22 cellular contexts compared by ENCODE assay signal in genomic region chr5:133844836-133845235, GRCh38.
A peak's percentile ranks its signal among the peaks of the same experiment; 100 is the strongest.
DNase-seq lines count a peak whose midpoint lies in the region; FAIRE-seq and TF ChIP-seq lines count a peak whose summit lies in the region.
"Had no signal": no experiment of that assay in that cellular context is flagged by ENCODE, and none has a peak within 500 bp of the region (broad histone marks: within the 10 kb centered on the region; RNA-seq: fewer than 3 reads in every experiment).

No MANE protein-coding gene starts in this region.

- no peak overlapping the region for H2BK5ac ChIP-seq in H9 (ENCODE audit: insufficient read length, low read length)

- H3K18ac ChIP-seq in H9 (ENCODE audit: insufficient read length, low read depth, low read length) = no peak overlapping the region

- H3K4me1 ChIP-seq in H9 (ENCODE audit: insufficient read depth, low read length) = no peaks in the 10 kb centered on the region
- H3K4me1 ChIP-seq in small intestine (ENCODE audit: control insufficient read depth in 2 of 2, insufficient read depth in 1 of 2, low read depth in 1 of 2, low read length in 1 of 2) = no peaks in the 10 kb centered on the region
- H3K4me1 ChIP-seq: A549, Caco-2, psoas muscle, transverse colon had no signal

- TF ChIP-seq CTCF in H9 (conservative IDR thresholded peaks at IDR 0.05) = no peak
- no peak for TF ChIP-seq CTCF in coronary artery (IDR thresholded peaks at IDR 0.05)
- no peak for TF ChIP-seq CTCF in nephron progenitor cell (IDR thresholded peaks at IDR 0.05)

- H3K79me1 ChIP-seq in H9 (ENCODE audit: insufficient read depth, low read depth, low read length, poor library complexity, severe bottlenecking) = no peaks in the 10 kb centered on the region

- H3K27ac ChIP-seq in H9 (ENCODE audit: insufficient read length, low read depth, low read length) (no peak overlapping the region), coronary artery (no peak overlapping the region), small intestine (ENCODE audit: low read depth in 1 of 2, low read length in 1 of 2) (no peak overlapping the region)
- H3K27ac ChIP-seq: A549, psoas muscle, SK-N-MC, transverse colon had no signal

- H2BK12ac ChIP-seq in H9 (ENCODE audit: insufficient read length, low read depth, low read length) = no peak overlapping the region

- H4K91ac ChIP-seq in H9 (ENCODE audit: insufficient read length, low read depth, low read length) = no peak overlapping the region

- no peak overlapping the region for H3K4me2 ChIP-seq in H9 (ENCODE audit: insufficient read depth, insufficient read length, low read length)
- H3K4me2 ChIP-seq: A549 had no signal

- no peaks in the 10 kb centered on the region for H3K23me2 ChIP-seq in H9 (ENCODE audit: insufficient read length, low read depth, low read length, poor library complexity, severe bottlenecking)

- H3K27me3 ChIP-seq in H9 (ENCODE audit: insufficient read depth, low read length) = no peaks in the 10 kb centered on the region
- H3K27me3 ChIP-seq in small intestine (ENCODE audit: control insufficient read depth in 2 of 2, insufficient read depth in 2 of 2, low read length in 2 of 2) = no peaks in the 10 kb centered on the region
- H3K27me3 ChIP-seq: BE2C, transverse colon had no signal

- H3K4ac ChIP-seq in H9 (ENCODE audit: low read depth, low read length) = no peak overlapping the region

- H3K27ac Mint-ChIP-seq in H9 (no peak overlapping the region), nephron progenitor cell (no peak overlapping the region)
- H3K27ac Mint-ChIP-seq: activated CD4-positive, alpha-beta T cell treated with anti-CD3 and anti-CD28 coated beads for 36 hours; T-helper 1 cell treated with Interleukin-12 subunit alpha and Interleukin-12 subunit beta and Interleukin-4 antibody, amounts not matched to agents 30 μg/mL and 1 μg/mL, for 36 hours had no signal

- FAIRE-seq in small intestine (lab: Jason Lieb, UNC) = no peak
- FAIRE-seq: A549, endometrium had no signal

- H4K8ac ChIP-seq in H9 (replicated peaks; ENCODE audit: insufficient read length, low read depth, low read length) = no peak overlapping the region

- H3K9me3 ChIP-seq in H9 (ENCODE audit: control insufficient read depth, low read depth, low read length) = no peaks in the 10 kb centered on the region
- H3K9me3 ChIP-seq in small intestine (ENCODE audit: control insufficient read depth, low read depth) = no peaks in the 10 kb centered on the region
- H3K9me3 ChIP-seq: A549, BE2C, Caco-2, psoas muscle, transverse colon had no signal

- no peak overlapping the region for H4K5ac ChIP-seq in H9 (ENCODE audit: insufficient read length, low read depth, low read length)

- no peaks in the 10 kb centered on the region for H3K36me3 ChIP-seq in small intestine (ENCODE audit: control insufficient read depth in 2 of 2, insufficient read depth in 2 of 2, low read length in 2 of 2)
- H3K36me3 ChIP-seq: BE2C, transverse colon had no signal

- no peak overlapping the region for H3K23ac ChIP-seq in H9 (ENCODE audit: insufficient read length, low read depth, low read length)

- no peaks in the 10 kb centered on the region for H3K79me2 ChIP-seq in H9 (ENCODE audit: insufficient read depth, low read length)

- no peaks in the 10 kb centered on the region for H3K9me3 Mint-ChIP-seq in H9
- H3K9me3 Mint-ChIP-seq in nephron progenitor cell = no peaks in the 10 kb centered on the region
- H3K9me3 Mint-ChIP-seq: T-helper 1 cell treated with Interleukin-12 subunit alpha and Interleukin-12 subunit beta and Interleukin-4 antibody, amounts not matched to agents 30 μg/mL and 1 μg/mL, for 36 hours had no signal

- H3K4me3 Mint-ChIP-seq in H9 = no peak overlapping the region
- no peak overlapping the region for H3K4me3 Mint-ChIP-seq in nephron progenitor cell
- H3K4me3 Mint-ChIP-seq: activated CD4-positive, alpha-beta T cell treated with anti-CD3 and anti-CD28 coated beads for 36 hours; T-helper 1 cell treated with Interleukin-12 subunit alpha and Interleukin-12 subunit beta and Interleukin-4 antibody, amounts not matched to agents 30 μg/mL and 1 μg/mL, for 36 hours had no signal

- peak; percentile 30 for DNase-seq in NCI-H510A treated with DMSO at 0.1 percent for 48 hours (lab: John Stamatoyannopoulos, UW)
- no peak for DNase-seq in NCI-H510A (lab: John Stamatoyannopoulos, UW)
- peak; percentile 15 for DNase-seq in H9
- peak; percentile 43 for DNase-seq in coronary artery (ENCODE audit: low spot score)
- peak; percentile 22 for DNase-seq in renal cortical epithelial cell (ENCODE audit: low read depth)
- no peak for DNase-seq in nephron progenitor cell
- no peak for DNase-seq in activated T-cell treated with anti-CD3 and anti-CD28 coated beads, Interleukin-2, amount 50 U/mL, for 1 hour
- no peak for DNase-seq in small intestine
- DNase-seq: activated CD4-positive, alpha-beta T cell treated with anti-CD3 and anti-CD28 coated beads for 36 hours; activated naive CD4-positive, alpha-beta T cell treated with anti-CD3 and anti-CD28 coated beads, Interleukin-2, amount 50 U/mL, for 16 hours; BE2C; Caco-2; EL; IMR-90; NCI-H1105; NCI-H2081 treated with DMSO at 0.1 percent for 48 hours; psoas muscle; transverse colon had no signal

- no peak overlapping the region for H3K56ac ChIP-seq in H9 (ENCODE audit: insufficient read length, low read depth, low read length)

- no peak overlapping the region for H2BK120ac ChIP-seq in H9 (ENCODE audit: low read depth, low read length, poor library complexity, severe bottlenecking)

- H3K4me1 Mint-ChIP-seq in H9 (peaks cover 7 to 20% of the 10 kb centered on the region in 2 experiments), nephron progenitor cell (peaks cover 46% of the 10 kb centered on the region)

- no peak overlapping the region for H3K4me3 ChIP-seq in coronary artery
- H3K4me3 ChIP-seq in small intestine (ENCODE audit: low read depth in 1 of 2, low read length in 2 of 2) = no peak overlapping the region
- H3K4me3 ChIP-seq: A549, psoas muscle, SK-N-MC, transverse colon had no signal

- H3K36me3 Mint-ChIP-seq in H9 (ENCODE audit: insufficient read depth in 1 of 3, low read depth in 3 of 3) (no peaks in the 10 kb centered on the region), nephron progenitor cell (ENCODE audit: low read depth) (no peaks in the 10 kb centered on the region)

- no CpG with 5 or more reads among the region's 8 CpGs for WGBS in H9 (ENCODE audit: extremely low coverage, insufficient read length, low lambda C conversion rate)
- WGBS in small intestine, 3 donors = 66 to 79% (median 74%) methylated on average over 8 of the region's 8 CpGs

- H4K20me1 ChIP-seq in H9 (ENCODE audit: control insufficient read depth, insufficient read depth, insufficient read length) = no peaks in the 10 kb centered on the region

- no peak overlapping the region for H3T11ph ChIP-seq in H9 (ENCODE audit: low read length)

- no peak overlapping the region for H3K9ac ChIP-seq in H9 (ENCODE audit: extremely low read depth, insufficient read length, low read length)

- H2AFZ ChIP-seq in H9 (ENCODE audit: low read length) = no peak overlapping the region

- H3K27me3 Mint-ChIP-seq in H9 (ENCODE audit: low read depth) (peaks cover 4% of the 10 kb centered on the region; the same call in 1 of the 2 replicates), nephron progenitor cell (ENCODE audit: low read depth, poor library complexity) (peaks cover 21% of the 10 kb centered on the region)

- no peak overlapping the region for H2AK5ac ChIP-seq in H9 (ENCODE audit: insufficient read length, low read length)

- no peak overlapping the region for H3K14ac ChIP-seq in H9 (ENCODE audit: insufficient read depth, low read length)

- no peak overlapping the region for H2BK15ac ChIP-seq in H9 (ENCODE audit: low read depth, low read length)

- H2BK20ac ChIP-seq in H9 (ENCODE audit: low read depth, low read length, poor library complexity, severe bottlenecking) = no peak overlapping the region

Comparison
In these comparisons a context has a peak if more than half of its experiments do, and no peak if none do; other contexts are left out.
1. DNase-seq: peak in NCI-H510A treated with DMSO at 0.1 percent for 48 hours (single experiment), H9 (single experiment), coronary artery (single experiment) and renal cortical epithelial cell (single experiment); none in NCI-H510A (single experiment), nephron progenitor cell (single experiment), activated T-cell treated with anti-CD3 and anti-CD28 coated beads, Interleukin-2, amount 50 U/mL, for 1 hour (single experiment) and small intestine (single experiment).